1 cellular context compared by ENCODE assay signal in the genomic region with DNA sequence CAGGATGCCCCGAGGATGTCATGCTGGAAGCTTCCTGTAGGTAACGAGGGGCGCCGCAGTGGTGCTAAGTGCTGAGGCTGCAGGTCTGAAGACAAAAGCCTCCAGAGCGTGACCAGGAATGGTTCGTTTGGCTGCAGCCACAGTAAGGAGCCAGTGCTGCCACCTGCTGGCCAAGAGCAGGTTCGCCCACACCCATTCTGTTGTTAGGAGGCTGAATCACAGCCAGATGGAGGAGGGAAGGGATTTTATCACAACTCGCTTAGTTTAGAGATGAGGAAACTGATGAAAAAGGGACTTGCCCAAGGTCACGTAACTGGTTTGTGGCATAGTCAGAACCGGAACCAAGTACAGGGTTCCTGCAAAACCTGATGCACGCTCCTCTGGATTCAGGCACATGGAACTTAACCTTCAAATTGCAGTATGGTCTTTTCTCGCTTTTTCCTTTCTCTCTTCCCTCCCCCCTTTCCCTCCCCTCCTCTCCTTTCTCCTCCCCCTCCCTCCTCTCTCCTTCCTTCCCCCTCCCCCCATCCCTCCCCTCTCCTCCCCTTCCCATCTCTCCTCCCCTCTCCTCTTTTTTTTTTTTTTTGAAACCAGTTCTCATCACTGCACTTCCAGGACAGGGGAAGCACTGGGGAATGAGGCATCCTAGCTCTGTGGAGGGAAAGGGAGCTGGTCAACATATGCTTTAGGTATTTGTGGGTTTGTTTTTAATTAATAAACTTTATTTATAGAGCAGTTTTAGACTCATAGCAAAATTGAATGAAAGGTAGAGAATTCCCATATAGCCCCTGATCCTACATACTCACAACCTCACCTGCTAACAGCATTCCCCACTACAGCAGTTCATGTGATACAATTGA.
A peak's percentile ranks its signal among the peaks of the same experiment; 100 is the strongest.
TF ChIP-seq lines count a peak whose summit lies in the region.

No MANE protein-coding gene starts in this region.

TF ChIP-seq in HepG2, 621 proteins besides CTCF, POLR2A, EP300 and RAD21 (continued from another document and continues in another):
- TF ChIP-seq, protein P1, sequence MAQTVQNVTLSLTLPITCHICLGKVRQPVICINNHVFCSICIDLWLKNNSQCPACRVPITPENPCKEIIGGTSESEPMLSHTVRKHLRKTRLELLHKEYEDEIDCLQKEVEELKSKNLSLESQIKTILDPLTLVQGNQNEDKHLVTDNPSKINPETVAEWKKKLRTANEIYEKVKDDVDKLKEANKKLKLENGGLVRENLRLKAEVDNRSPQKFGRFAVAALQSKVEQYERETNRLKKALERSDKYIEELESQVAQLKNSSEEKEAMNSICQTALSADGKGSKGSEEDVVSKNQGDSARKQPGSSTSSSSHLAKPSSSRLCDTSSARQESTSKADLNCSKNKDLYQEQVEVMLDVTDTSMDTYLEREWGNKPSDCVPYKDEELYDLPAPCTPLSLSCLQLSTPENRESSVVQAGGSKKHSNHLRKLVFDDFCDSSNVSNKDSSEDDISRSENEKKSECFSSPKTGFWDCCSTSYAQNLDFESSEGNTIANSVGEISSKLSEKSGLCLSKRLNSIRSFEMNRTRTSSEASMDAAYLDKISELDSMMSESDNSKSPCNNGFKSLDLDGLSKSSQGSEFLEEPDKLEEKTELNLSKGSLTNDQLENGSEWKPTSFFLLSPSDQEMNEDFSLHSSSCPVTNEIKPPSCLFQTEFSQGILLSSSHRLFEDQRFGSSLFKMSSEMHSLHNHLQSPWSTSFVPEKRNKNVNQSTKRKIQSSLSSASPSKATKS (CRISPR knock-in tag; IDR thresholded peaks at IDR 0.05) = no peak
- TF ChIP-seq ZEB1 (IDR thresholded peaks at IDR 0.05; ENCODE audit: insufficient replicate concordance, low read depth) (no peak), SOX13 (IDR thresholded peaks at IDR 0.05) (no peak), SOX13 (CRISPR knock-in tag; conservative IDR thresholded peaks at IDR 0.05 in 1 of 2, IDR thresholded peaks at IDR 0.05 in 1 of 2) (peak in 1 of 2 experiments; percentile 70; a peak in 2 of 4 replicates), RFXANK (CRISPR knock-in tag; IDR thresholded peaks at IDR 0.05) (no peak), ZNF782 (CRISPR knock-in tag; IDR thresholded peaks at IDR 0.05; ENCODE audit: borderline replicate concordance) (no peak), ZNF713 (CRISPR knock-in tag; IDR thresholded peaks at IDR 0.05) (no peak), MED13 (CRISPR knock-in tag; IDR thresholded peaks at IDR 0.05) (no peak), KLF9 (CRISPR knock-in tag; IDR thresholded peaks at IDR 0.05; ENCODE audit: low read depth) (no peak), ZNF441 (CRISPR knock-in tag; IDR thresholded peaks at IDR 0.05; ENCODE audit: borderline replicate concordance) (no peak), TGIF2 (CRISPR knock-in tag; IDR thresholded peaks at IDR 0.05) (no peak), PTBP1 (IDR thresholded peaks at IDR 0.05; ENCODE audit: low read depth, low read length, poor library complexity, severe bottlenecking) (no peak), ZNF501 (CRISPR knock-in tag; IDR thresholded peaks at IDR 0.05) (peak; percentile 53; the same call in 1 of the 2 replicates), TSC22D2 (CRISPR knock-in tag; IDR thresholded peaks at IDR 0.05; ENCODE audit: borderline replicate concordance) (no peak), MAFK (conservative IDR thresholded peaks at IDR 0.05 in 1 of 2, IDR thresholded peaks at IDR 0.05 in 1 of 2; ENCODE audit: low read length in 2 of 2) (peak; percentile 91 to 98), ZNF557 (CRISPR knock-in tag; IDR thresholded peaks at IDR 0.05) (no peak), ZNF816 (CRISPR knock-in tag; IDR thresholded peaks at IDR 0.05; ENCODE audit: borderline replicate concordance) (no peak), ZNF546 (CRISPR knock-in tag; conservative IDR thresholded peaks at IDR 0.05) (no peak), PAX8 (CRISPR knock-in tag; IDR thresholded peaks at IDR 0.05; ENCODE audit: borderline replicate concordance) (no peak), SNAPC2 (CRISPR knock-in tag; IDR thresholded peaks at IDR 0.05) (no peak), SOX6 (IDR thresholded peaks at IDR 0.05) (no peak), SOX6 (CRISPR knock-in tag; IDR thresholded peaks at IDR 0.05) (peak; percentile 77), ZSCAN12 (CRISPR knock-in tag; IDR thresholded peaks at IDR 0.05) (no peak), KAT8 (CRISPR knock-in tag; IDR thresholded peaks at IDR 0.05) (0 out of 2 replicates have a peak, but pooled peaks have one; percentile 36), TBX2 (CRISPR knock-in tag; IDR thresholded peaks at IDR 0.05; ENCODE audit: borderline replicate concordance) (no peak), CREM (IDR thresholded peaks at IDR 0.05) (no peak), CREM (CRISPR knock-in tag; IDR thresholded peaks at IDR 0.05) (no peak), PHF5A (CRISPR knock-in tag; IDR thresholded peaks at IDR 0.05; ENCODE audit: low read depth, unreplicated experiment) (peak; percentile 39), SIN3B (IDR thresholded peaks at IDR 0.05; ENCODE audit: low read length) (no peak)
- TF ChIP-seq, protein P2, sequence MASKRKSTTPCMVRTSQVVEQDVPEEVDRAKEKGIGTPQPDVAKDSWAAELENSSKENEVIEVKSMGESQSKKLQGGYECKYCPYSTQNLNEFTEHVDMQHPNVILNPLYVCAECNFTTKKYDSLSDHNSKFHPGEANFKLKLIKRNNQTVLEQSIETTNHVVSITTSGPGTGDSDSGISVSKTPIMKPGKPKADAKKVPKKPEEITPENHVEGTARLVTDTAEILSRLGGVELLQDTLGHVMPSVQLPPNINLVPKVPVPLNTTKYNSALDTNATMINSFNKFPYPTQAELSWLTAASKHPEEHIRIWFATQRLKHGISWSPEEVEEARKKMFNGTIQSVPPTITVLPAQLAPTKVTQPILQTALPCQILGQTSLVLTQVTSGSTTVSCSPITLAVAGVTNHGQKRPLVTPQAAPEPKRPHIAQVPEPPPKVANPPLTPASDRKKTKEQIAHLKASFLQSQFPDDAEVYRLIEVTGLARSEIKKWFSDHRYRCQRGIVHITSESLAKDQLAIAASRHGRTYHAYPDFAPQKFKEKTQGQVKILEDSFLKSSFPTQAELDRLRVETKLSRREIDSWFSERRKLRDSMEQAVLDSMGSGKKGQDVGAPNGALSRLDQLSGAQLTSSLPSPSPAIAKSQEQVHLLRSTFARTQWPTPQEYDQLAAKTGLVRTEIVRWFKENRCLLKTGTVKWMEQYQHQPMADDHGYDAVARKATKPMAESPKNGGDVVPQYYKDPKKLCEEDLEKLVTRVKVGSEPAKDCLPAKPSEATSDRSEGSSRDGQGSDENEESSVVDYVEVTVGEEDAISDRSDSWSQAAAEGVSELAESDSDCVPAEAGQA (IDR thresholded peaks at IDR 0.05; ENCODE audit: low read depth) = no peak
- TF ChIP-seq, protein P2 (CRISPR knock-in tag; IDR thresholded peaks at IDR 0.05; ENCODE audit: borderline replicate concordance) = no peak
- TF ChIP-seq, protein P3, sequence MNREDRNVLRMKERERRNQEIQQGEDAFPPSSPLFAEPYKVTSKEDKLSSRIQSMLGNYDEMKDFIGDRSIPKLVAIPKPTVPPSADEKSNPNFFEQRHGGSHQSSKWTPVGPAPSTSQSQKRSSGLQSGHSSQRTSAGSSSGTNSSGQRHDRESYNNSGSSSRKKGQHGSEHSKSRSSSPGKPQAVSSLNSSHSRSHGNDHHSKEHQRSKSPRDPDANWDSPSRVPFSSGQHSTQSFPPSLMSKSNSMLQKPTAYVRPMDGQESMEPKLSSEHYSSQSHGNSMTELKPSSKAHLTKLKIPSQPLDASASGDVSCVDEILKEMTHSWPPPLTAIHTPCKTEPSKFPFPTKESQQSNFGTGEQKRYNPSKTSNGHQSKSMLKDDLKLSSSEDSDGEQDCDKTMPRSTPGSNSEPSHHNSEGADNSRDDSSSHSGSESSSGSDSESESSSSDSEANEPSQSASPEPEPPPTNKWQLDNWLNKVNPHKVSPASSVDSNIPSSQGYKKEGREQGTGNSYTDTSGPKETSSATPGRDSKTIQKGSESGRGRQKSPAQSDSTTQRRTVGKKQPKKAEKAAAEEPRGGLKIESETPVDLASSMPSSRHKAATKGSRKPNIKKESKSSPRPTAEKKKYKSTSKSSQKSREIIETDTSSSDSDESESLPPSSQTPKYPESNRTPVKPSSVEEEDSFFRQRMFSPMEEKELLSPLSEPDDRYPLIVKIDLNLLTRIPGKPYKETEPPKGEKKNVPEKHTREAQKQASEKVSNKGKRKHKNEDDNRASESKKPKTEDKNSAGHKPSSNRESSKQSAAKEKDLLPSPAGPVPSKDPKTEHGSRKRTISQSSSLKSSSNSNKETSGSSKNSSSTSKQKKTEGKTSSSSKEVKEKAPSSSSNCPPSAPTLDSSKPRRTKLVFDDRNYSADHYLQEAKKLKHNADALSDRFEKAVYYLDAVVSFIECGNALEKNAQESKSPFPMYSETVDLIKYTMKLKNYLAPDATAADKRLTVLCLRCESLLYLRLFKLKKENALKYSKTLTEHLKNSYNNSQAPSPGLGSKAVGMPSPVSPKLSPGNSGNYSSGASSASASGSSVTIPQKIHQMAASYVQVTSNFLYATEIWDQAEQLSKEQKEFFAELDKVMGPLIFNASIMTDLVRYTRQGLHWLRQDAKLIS (CRISPR knock-in tag; IDR thresholded peaks at IDR 0.05) = no peak
- TF ChIP-seq, protein P4, sequence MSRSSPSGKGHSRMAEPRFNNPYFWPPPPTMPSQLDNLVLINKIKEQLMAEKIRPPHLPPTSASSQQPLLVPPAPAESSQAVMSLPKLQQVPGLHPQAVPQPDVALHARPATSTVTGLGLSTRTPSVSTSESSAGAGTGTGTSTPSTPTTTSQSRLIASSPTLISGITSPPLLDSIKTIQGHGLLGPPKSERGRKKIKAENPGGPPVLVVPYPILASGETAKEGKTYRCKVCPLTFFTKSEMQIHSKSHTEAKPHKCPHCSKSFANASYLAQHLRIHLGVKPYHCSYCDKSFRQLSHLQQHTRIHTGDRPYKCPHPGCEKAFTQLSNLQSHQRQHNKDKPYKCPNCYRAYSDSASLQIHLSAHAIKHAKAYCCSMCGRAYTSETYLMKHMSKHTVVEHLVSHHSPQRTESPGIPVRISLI (CRISPR knock-in tag; IDR thresholded peaks at IDR 0.05; ENCODE audit: borderline replicate concordance) = peak; percentile 33; the same call in 1 of the 2 replicates
- TF ChIP-seq, protein P5, sequence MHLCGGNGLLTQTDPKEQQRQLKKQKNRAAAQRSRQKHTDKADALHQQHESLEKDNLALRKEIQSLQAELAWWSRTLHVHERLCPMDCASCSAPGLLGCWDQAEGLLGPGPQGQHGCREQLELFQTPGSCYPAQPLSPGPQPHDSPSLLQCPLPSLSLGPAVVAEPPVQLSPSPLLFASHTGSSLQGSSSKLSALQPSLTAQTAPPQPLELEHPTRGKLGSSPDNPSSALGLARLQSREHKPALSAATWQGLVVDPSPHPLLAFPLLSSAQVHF (CRISPR knock-in tag; IDR thresholded peaks at IDR 0.05) = no peak
- TF ChIP-seq, protein P6, sequence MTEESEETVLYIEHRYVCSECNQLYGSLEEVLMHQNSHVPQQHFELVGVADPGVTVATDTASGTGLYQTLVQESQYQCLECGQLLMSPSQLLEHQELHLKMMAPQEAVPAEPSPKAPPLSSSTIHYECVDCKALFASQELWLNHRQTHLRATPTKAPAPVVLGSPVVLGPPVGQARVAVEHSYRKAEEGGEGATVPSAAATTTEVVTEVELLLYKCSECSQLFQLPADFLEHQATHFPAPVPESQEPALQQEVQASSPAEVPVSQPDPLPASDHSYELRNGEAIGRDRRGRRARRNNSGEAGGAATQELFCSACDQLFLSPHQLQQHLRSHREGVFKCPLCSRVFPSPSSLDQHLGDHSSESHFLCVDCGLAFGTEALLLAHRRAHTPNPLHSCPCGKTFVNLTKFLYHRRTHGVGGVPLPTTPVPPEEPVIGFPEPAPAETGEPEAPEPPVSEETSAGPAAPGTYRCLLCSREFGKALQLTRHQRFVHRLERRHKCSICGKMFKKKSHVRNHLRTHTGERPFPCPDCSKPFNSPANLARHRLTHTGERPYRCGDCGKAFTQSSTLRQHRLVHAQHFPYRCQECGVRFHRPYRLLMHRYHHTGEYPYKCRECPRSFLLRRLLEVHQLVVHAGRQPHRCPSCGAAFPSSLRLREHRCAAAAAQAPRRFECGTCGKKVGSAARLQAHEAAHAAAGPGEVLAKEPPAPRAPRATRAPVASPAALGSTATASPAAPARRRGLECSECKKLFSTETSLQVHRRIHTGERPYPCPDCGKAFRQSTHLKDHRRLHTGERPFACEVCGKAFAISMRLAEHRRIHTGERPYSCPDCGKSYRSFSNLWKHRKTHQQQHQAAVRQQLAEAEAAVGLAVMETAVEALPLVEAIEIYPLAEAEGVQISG (CRISPR knock-in tag; IDR thresholded peaks at IDR 0.05) = peak; percentile 79
- TF ChIP-seq, protein P7, sequence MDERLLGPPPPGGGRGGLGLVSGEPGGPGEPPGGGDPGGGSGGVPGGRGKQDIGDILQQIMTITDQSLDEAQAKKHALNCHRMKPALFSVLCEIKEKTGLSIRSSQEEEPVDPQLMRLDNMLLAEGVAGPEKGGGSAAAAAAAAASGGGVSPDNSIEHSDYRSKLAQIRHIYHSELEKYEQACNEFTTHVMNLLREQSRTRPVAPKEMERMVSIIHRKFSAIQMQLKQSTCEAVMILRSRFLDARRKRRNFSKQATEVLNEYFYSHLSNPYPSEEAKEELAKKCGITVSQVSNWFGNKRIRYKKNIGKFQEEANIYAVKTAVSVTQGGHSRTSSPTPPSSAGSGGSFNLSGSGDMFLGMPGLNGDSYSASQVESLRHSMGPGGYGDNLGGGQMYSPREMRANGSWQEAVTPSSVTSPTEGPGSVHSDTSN (CRISPR knock-in tag; IDR thresholded peaks at IDR 0.05) = no peak
- TF ChIP-seq, protein P8, sequence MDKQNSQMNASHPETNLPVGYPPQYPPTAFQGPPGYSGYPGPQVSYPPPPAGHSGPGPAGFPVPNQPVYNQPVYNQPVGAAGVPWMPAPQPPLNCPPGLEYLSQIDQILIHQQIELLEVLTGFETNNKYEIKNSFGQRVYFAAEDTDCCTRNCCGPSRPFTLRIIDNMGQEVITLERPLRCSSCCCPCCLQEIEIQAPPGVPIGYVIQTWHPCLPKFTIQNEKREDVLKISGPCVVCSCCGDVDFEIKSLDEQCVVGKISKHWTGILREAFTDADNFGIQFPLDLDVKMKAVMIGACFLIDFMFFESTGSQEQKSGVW (CRISPR knock-in tag; IDR thresholded peaks at IDR 0.05; ENCODE audit: borderline replicate concordance) = no peak
- TF ChIP-seq, protein P9, sequence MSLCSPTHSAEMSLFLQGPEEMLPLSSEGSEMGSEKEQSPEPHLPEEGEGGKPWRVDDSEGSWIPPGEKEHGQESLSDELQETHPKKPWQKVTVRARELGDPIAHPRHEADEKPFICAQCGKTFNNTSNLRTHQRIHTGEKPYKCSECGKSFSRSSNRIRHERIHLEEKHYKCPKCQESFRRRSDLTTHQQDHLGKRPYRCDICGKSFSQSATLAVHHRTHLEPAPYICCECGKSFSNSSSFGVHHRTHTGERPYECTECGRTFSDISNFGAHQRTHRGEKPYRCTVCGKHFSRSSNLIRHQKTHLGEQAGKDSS (CRISPR knock-in tag; IDR thresholded peaks at IDR 0.05; ENCODE audit: borderline replicate concordance, low read depth) = no peak
